Comparison of ENCODE assay signal across 8 cellular contexts in genomic region chr16:48164907-48165715, GRCh38. TPM values are rescaled to one million over a fixed set of nuclear protein-coding genes. Genes with fewer than 3 reads are reported as not detected.
A peak's percentile ranks its signal among the peaks of the same experiment; 100 is the strongest.
DNase-seq lines count a peak whose midpoint lies in the region; ATAC-seq and TF ChIP-seq lines count a peak whose summit lies in the region.

No MANE protein-coding gene starts in this region.

- H3K9ac ChIP-seq in colonic mucosa (ENCODE audit: low read depth in 2 of 2, low read length in 2 of 2) = no peak overlapping the region

- H3K27ac ChIP-seq in colonic mucosa = no peak overlapping the region

- intact Hi-C loops in colonic mucosa (cut with DNase I) = loop anchor here (5.0 kb wide), 2 partner anchors 1128 to 1223 kb away; no protein-coding TSS in a partner anchor

- no peaks in the 10 kb centered on the region for H3K9me3 ChIP-seq in colonic mucosa

- H3K4me3 ChIP-seq in colonic mucosa = no peak overlapping the region

- no peaks in the 10 kb centered on the region for H3K27me3 ChIP-seq in colonic mucosa

- TF ChIP-seq CTCF in colonic mucosa (IDR thresholded peaks at IDR 0.05) = peak; percentile 73

- no peaks in the 10 kb centered on the region for H3K36me3 ChIP-seq in colonic mucosa

- peak; percentile 20 to 53 for DNase-seq in NCI-H2081 (lab: John Stamatoyannopoulos, UW)
- no peak for DNase-seq in NCI-H2081 treated with DMSO at 0.1 percent for 48 hours (lab: John Stamatoyannopoulos, UW)
- peak; percentile 75 for DNase-seq in NCI-H460 (ENCODE audit: extremely low read depth, low read depth)
- DNase-seq in activated CD4-positive, alpha-beta T cell treated with anti-CD3 and anti-CD28 coated beads for 4 hours = peak; percentile 48 to 64
- peak; percentile 75 for DNase-seq in colonic mucosa
- DNase-seq in left lobe of liver (ENCODE audit: low spot score) = peak; percentile 85
- DNase-seq in stimulated activated CD4-positive, alpha-beta T cell treated with anti-CD3 and anti-CD28 coated beads, Interleukin-4, amount 100 ng/mL, for 1 hour = peak; percentile 73

- ATAC-seq in HG02981 (IDR thresholded peaks at IDR 0.05; ENCODE audit: unreplicated experiment) (peak; percentile 76), left lobe of liver (peak; percentile 92)

- no peaks in the 10 kb centered on the region for H3K4me1 ChIP-seq in colonic mucosa

RNA-seq across cellular contexts. Expression of gene ABCC12, which starts 9.3 kb away (rescaled TPM):
- not detected in 2 replicates for total RNA-seq in NCI-H460 (2014; rRNA removed; shearing (Covaris generic))
- not detected in 2 replicates for polyA plus RNA-seq in NCI-H460 (2014; cell fraction: nucleus; rRNA removed)
- total RNA-seq in colonic mucosa = not detected
- total RNA-seq in left lobe of liver = 0.08 TPM
